In the genomic region with DNA sequence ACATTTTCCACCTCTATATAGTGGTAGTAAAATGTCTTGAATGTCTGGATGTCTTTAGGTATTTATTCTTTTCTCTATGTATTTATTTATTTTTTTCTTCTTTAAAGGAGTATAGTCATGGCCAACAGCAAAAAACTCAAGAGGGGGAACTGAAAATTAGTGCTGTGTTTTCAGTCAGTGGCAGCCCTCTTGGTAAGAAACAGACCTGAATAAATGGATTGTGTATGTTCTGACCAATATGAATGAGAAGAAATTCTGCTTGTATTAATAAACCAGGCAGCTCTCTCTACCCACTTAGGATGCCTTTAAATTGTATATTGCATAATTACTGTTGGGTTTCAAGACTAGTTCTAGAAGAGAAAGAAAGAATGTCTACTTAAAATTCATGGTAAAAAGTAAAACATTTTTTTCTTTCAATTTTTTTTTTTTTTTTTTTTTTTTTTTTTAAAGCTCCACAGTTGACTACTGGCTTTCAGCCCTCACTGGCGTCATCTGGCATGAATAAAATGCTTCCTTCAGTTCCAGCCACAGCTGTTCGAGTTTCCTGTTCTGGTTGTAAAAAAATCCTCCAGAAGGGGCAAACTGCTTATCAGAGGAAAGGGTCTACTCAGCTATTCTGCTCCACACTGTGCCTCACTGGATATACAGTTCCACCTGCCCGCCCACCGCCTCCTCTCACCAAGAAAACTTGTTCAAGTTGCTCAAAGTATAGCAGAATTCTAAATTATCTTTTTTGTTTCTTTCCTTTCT, we compare ENCODE assay signal across 8 cellular contexts.
DNase-seq lines count a peak whose midpoint lies in the region; ATAC-seq and TF ChIP-seq lines count a peak whose summit lies in the region.

No MANE protein-coding gene starts in this region.

- H3K36me3 ChIP-seq in brain microvascular endothelial cell (replicated peaks): no peaks in the 10 kb centered on the region
- H3K36me3 ChIP-seq in lung (ENCODE audit: control insufficient read depth in 2 of 2, insufficient read depth in 2 of 2, low read length in 2 of 2): peaks cover 0 to 4% of the 10 kb centered on the region in 2 donors

- DNase-seq in AG09309 (ENCODE audit: low read depth) (peak; percentile 27), HFF-Myc (ENCODE audit: extremely low read depth, low read depth) (peak; percentile 69), brain microvascular endothelial cell (peak; percentile 68), lung (ENCODE audit: low spot score) (peak; percentile 33), NCI-H526 treated with DMSO at 0.1 percent for 48 hours (lab: John Stamatoyannopoulos, UW) (no peak)
- no peak for DNase-seq in activated effector memory CD4-positive, alpha-beta T cell treated with anti-CD3 and anti-CD28 coated beads, Interleukin-2, amount 50 U/mL, for 16 hours
- no peak for DNase-seq in stimulated activated CD4-positive, alpha-beta T cell treated with anti-CD3 and anti-CD28 coated beads, Interleukin-2, amount 100 ng/mL, for 48 hours
- no peak for DNase-seq in stimulated activated CD4-positive, alpha-beta T cell treated with anti-CD3 and anti-CD28 coated beads, Interleukin-15, amount 100 ng/mL, for 24 hours

- H3K27ac ChIP-seq in brain microvascular endothelial cell (no peak overlapping the region), lung (ENCODE audit: low read depth in 1 of 2, low read length in 1 of 2) (peak overlapping the region in 1 of 2 donors; percentile 39)

- ATAC-seq in lung (ENCODE audit: insufficient read depth, low FRiP score): no peak

- no peaks in the 10 kb centered on the region for H3K9me3 ChIP-seq in lung (ENCODE audit: control insufficient read depth in 2 of 2, insufficient read depth in 1 of 2, low read length in 1 of 2)

- H3K27me3 ChIP-seq in brain microvascular endothelial cell (replicated peaks): no peaks in the 10 kb centered on the region
- H3K27me3 ChIP-seq in lung (ENCODE audit: control insufficient read depth, insufficient read depth): no peaks in the 10 kb centered on the region

- TF ChIP-seq CTCF in AG09309 (IDR thresholded peaks at IDR 0.05; ENCODE audit: control insufficient read depth, insufficient read depth, low read depth, low read length, missing control alignments) (no peak), HFF-Myc (IDR thresholded peaks at IDR 0.05; ENCODE audit: low read depth, low read length, missing control alignments) (no peak), brain microvascular endothelial cell (IDR thresholded peaks at IDR 0.05; ENCODE audit: low read depth, low read length, missing control alignments) (no peak), lung (IDR thresholded peaks at IDR 0.05; ENCODE audit: control extremely low read depth, extremely low read depth) (no peak)

- in situ Hi-C loops in brain microvascular endothelial cell (cut with HindIII; ENCODE audit: low pct_ligation_motif_present, low sequenced_read_pairs): no loop called here

- 24 to 43% methylated on average over 4 of the region's 4 CpGs for WGBS in lung, 2 donors

- peaks cover 1 to 2% of the 10 kb centered on the region in 2 donors for H3K4me1 ChIP-seq in lung (ENCODE audit: control insufficient read depth in 2 of 2, insufficient read depth in 2 of 2, low read length in 2 of 2)

- no peak overlapping the region for H3K4me3 ChIP-seq in AG09309 (ENCODE audit: control insufficient read depth, low read depth, low read length)
- H3K4me3 ChIP-seq in HFF-Myc (replicated peaks; ENCODE audit: low read depth, low read length): no peak overlapping the region
- no peak overlapping the region for H3K4me3 ChIP-seq in brain microvascular endothelial cell (ENCODE audit: low read depth, low read length)
- H3K4me3 ChIP-seq in lung: no peak overlapping the region

Comparison
In these comparisons a context has a peak if more than half of its experiments do, and no peak if none do; other contexts are left out.
1. DNase-seq: peak in AG09309 (single experiment), HFF-Myc (single experiment), brain microvascular endothelial cell (single experiment) and lung (single experiment); none in activated effector memory CD4-positive, alpha-beta T cell treated with anti-CD3 and anti-CD28 coated beads, Interleukin-2, amount 50 U/mL, for 16 hours (single experiment), NCI-H526 treated with DMSO at 0.1 percent for 48 hours (single experiment), stimulated activated CD4-positive, alpha-beta T cell treated with anti-CD3 and anti-CD28 coated beads, Interleukin-2, amount 100 ng/mL, for 48 hours (0 of 2) and stimulated activated CD4-positive, alpha-beta T cell treated with anti-CD3 and anti-CD28 coated beads, Interleukin-15, amount 100 ng/mL, for 24 hours (single experiment).